In genomic region chr6:121443953-121444590, GRCh38 we compare ENCODE assay signal across 1 cellular context.
A peak's percentile ranks its signal among the peaks of the same experiment; 100 is the strongest.
TF ChIP-seq lines count a peak whose summit lies in the region.

No MANE protein-coding gene starts in this region.

TF ChIP-seq in H1, 55 proteins besides CTCF, POLR2A, EP300 and RAD21:
- no peak for TF ChIP-seq USF2 (IDR thresholded peaks at IDR 0.05; ENCODE audit: low read length)
- TF ChIP-seq SRF (IDR thresholded peaks at IDR 0.05; ENCODE audit: low read depth, low read length), result no peak
- TF ChIP-seq BACH1 (IDR thresholded peaks at IDR 0.05; ENCODE audit: low read length), result 0 out of 2 replicates have a peak, but pooled peaks have one; percentile 20
- peak; percentile 77 for TF ChIP-seq POLR2AphosphoS5 (IDR thresholded peaks at IDR 0.05; ENCODE audit: low read depth, low read length)
- TF ChIP-seq GABPA (IDR thresholded peaks at IDR 0.05; ENCODE audit: borderline replicate concordance, insufficient read depth, low read length), result no peak
- no peak for TF ChIP-seq CREB1 (IDR thresholded peaks at IDR 0.05)
